18 cellular contexts compared by ENCODE assay signal in genomic region chr2:30315391-30316055, GRCh38.
A peak's percentile ranks its signal among the peaks of the same experiment; 100 is the strongest.
DNase-seq lines count a peak whose midpoint lies in the region; ATAC-seq and TF ChIP-seq lines count a peak whose summit lies in the region.
"Had no signal": no experiment of that assay in that cellular context is flagged by ENCODE, and none has a peak within 500 bp of the region (broad histone marks: within the 10 kb centered on the region; RNA-seq: fewer than 3 reads in every experiment).

No MANE protein-coding gene starts in this region.

- H3K9me3 ChIP-seq in PC-3 (ENCODE audit: low read length) (no peaks in the 10 kb centered on the region), tibial nerve (no peaks in the 10 kb centered on the region)
- H3K9me3 ChIP-seq: A549, body of pancreas, stomach, vagina had no signal

- no peak overlapping the region for H3K4me2 ChIP-seq in PC-3 (ENCODE audit: low read length)
- H3K4me2 ChIP-seq: A549 had no signal

- no peaks in the 10 kb centered on the region for H3F3A ChIP-seq in PC-3 (ENCODE audit: low read length, unreplicated experiment)

- peaks cover 10% of the 10 kb centered on the region for H3K9me3 Mint-ChIP-seq in activated CD4-positive, alpha-beta T cell treated with anti-CD3 and anti-CD28 coated beads, Interleukin-2, amount 10 ng/mL, durations not matched to agents 24 days and 14 days
- no peaks in the 10 kb centered on the region for H3K9me3 Mint-ChIP-seq in activated naive CD8-positive, alpha-beta T cell (ENCODE audit: low read depth)
- peaks cover 1 to 12% (median 8%) of the 10 kb centered on the region in 7 donors for H3K9me3 Mint-ChIP-seq in naive B cell

- H3K79me2 ChIP-seq in PC-3 (ENCODE audit: low read length) = no peaks in the 10 kb centered on the region

- H4K20me1 ChIP-seq in PC-3 (ENCODE audit: low read length) = no peaks in the 10 kb centered on the region

- no peak for TF ChIP-seq EP300 in tibial nerve (IDR thresholded peaks at IDR 0.05)

- POLR2A ChIA-PET in PC-3 (lab: Charles Lee; ENCODE audit: unreplicated experiment) = no interaction called here

- H3K27me3 Mint-ChIP-seq in activated CD4-positive, alpha-beta T cell treated with anti-CD3 and anti-CD28 coated beads, Interleukin-2, amount 10 ng/mL, durations not matched to agents 24 days and 14 days = no peaks in the 10 kb centered on the region
- H3K27me3 Mint-ChIP-seq in activated naive CD8-positive, alpha-beta T cell = no peaks in the 10 kb centered on the region
- no peaks in the 10 kb centered on the region for H3K27me3 Mint-ChIP-seq in naive B cell

- no TSS peak for BruUV-seq in PC-3 (replicated peaks; lab: Mats Ljungman, UMichigan)

- H3K4me3 ChIP-seq in PC-3 (ENCODE audit: low read length) (no peak overlapping the region), tibial nerve (no peak overlapping the region)
- H3K4me3 ChIP-seq: A549, body of pancreas, heart right ventricle, stomach, vagina had no signal

- no peak for TF ChIP-seq POLR2A in tibial nerve (IDR thresholded peaks at IDR 0.05)

- ATAC-seq in PC-3 (no peak), naive B cell (ENCODE audit: low read depth in 2 of 2) (no peak), GM21447 (IDR thresholded peaks at IDR 0.05; ENCODE audit: unreplicated experiment) (no peak)
- ATAC-seq: A549, body of pancreas, heart right ventricle had no signal

- no peak overlapping the region for H2AFZ ChIP-seq in PC-3 (ENCODE audit: low read length)

- H3K4me1 ChIP-seq in PC-3 (ENCODE audit: insufficient read depth, low read length) = 0 out of 2 replicates have a peak, but pooled peaks cover 3% of the 10 kb centered on the region
- H3K4me1 ChIP-seq in tibial nerve = no peaks in the 10 kb centered on the region
- H3K4me1 ChIP-seq: A549, body of pancreas, stomach, vagina had no signal

- H3K4me3 Mint-ChIP-seq in activated CD4-positive, alpha-beta T cell treated with anti-CD3 and anti-CD28 coated beads, Interleukin-2, amount 10 ng/mL, durations not matched to agents 24 days and 14 days = peak overlapping the region; percentile 24
- H3K4me3 Mint-ChIP-seq in activated naive CD8-positive, alpha-beta T cell = peak overlapping the region; percentile 72
- H3K4me3 Mint-ChIP-seq in naive B cell = no peak overlapping the region
- H3K4me3 Mint-ChIP-seq: dendritic cell treated with granulocyte-macrophage colony-stimulating factor and Interleukin-4, amounts not matched to agents 40 ng/mL and 50 ng/mL, for 4 days had no signal

- peak; percentile 74 for DNase-seq in activated CD4-positive, alpha-beta T cell treated with anti-CD3 and anti-CD28 coated beads, Interleukin-2, amount 10 ng/mL, durations not matched to agents 24 days and 14 days
- DNase-seq in activated CD4-positive, alpha-beta T cell treated with anti-CD3 and anti-CD28 coated beads, Interleukin-2, amount 50 U/mL, for 4 hours = no peak
- DNase-seq in PC-3 (peak; percentile 40), naive B cell (no peak), tibial nerve (ENCODE audit: low spot score in 2 of 2) (no peak)
- no peak for DNase-seq in effector CD4-positive, alpha-beta T cell
- DNase-seq: heart right ventricle, IMR-90, NCI-H2081 treated with DMSO at 0.1 percent for 48 hours, retina, stomach had no signal

- H3K27ac ChIP-seq in PC-3 (ENCODE audit: low read length) (no peak overlapping the region), tibial nerve (no peak overlapping the region)
- H3K27ac ChIP-seq: A549, body of pancreas, RWPE1, stomach, vagina had no signal

- no peak overlapping the region for H3K9ac ChIP-seq in PC-3 (ENCODE audit: low read length)

- peaks cover 9% of the 10 kb centered on the region for H3K36me3 Mint-ChIP-seq in activated CD4-positive, alpha-beta T cell treated with anti-CD3 and anti-CD28 coated beads, Interleukin-2, amount 10 ng/mL, durations not matched to agents 24 days and 14 days (ENCODE audit: low read depth)
- H3K36me3 Mint-ChIP-seq in activated naive CD8-positive, alpha-beta T cell = no peaks in the 10 kb centered on the region
- H3K36me3 Mint-ChIP-seq in naive B cell = peaks cover 0 to 11% of the 10 kb centered on the region in 2 donors

- no peaks in the 10 kb centered on the region for H3K36me3 ChIP-seq in PC-3 (ENCODE audit: low read depth, low read length)
- no peaks in the 10 kb centered on the region for H3K36me3 ChIP-seq in tibial nerve
- H3K36me3 ChIP-seq: heart right ventricle, stomach, vagina had no signal

- no peak for TF ChIP-seq CTCF in PC-3 (conservative IDR thresholded peaks at IDR 0.05; ENCODE audit: low read depth, low read length)
- TF ChIP-seq CTCF in tibial nerve (IDR thresholded peaks at IDR 0.05) = no peak

- H3K27ac Mint-ChIP-seq in activated CD4-positive, alpha-beta T cell treated with anti-CD3 and anti-CD28 coated beads, Interleukin-2, amount 10 ng/mL, durations not matched to agents 24 days and 14 days = peak overlapping the region; percentile 92
- peak overlapping the region; percentile 96 for H3K27ac Mint-ChIP-seq in activated naive CD8-positive, alpha-beta T cell
- H3K27ac Mint-ChIP-seq in naive B cell = peak overlapping the region in 4 of 6 donors; percentile 6 to 60 (median 34)
- H3K27ac Mint-ChIP-seq: dendritic cell treated with granulocyte-macrophage colony-stimulating factor and Interleukin-4, amounts not matched to agents 40 ng/mL and 50 ng/mL, for 4 days had no signal

- peaks cover 33% of the 10 kb centered on the region for H3K4me1 Mint-ChIP-seq in activated CD4-positive, alpha-beta T cell treated with anti-CD3 and anti-CD28 coated beads, Interleukin-2, amount 10 ng/mL, durations not matched to agents 24 days and 14 days
- peaks cover 49% of the 10 kb centered on the region for H3K4me1 Mint-ChIP-seq in activated naive CD8-positive, alpha-beta T cell (ENCODE audit: low read depth)
- H3K4me1 Mint-ChIP-seq in naive B cell = peaks cover 30 to 55% (median 50%) of the 10 kb centered on the region in 3 donors

- no peaks in the 10 kb centered on the region for H3K27me3 ChIP-seq in PC-3 (ENCODE audit: low read length)
- no peaks in the 10 kb centered on the region for H3K27me3 ChIP-seq in tibial nerve
- H3K27me3 ChIP-seq: body of pancreas, heart right ventricle, stomach, vagina had no signal

- no peaks in the 10 kb centered on the region for H3K9me2 ChIP-seq in PC-3 (replicated peaks; ENCODE audit: low read length)

- 78 to 80% methylated on average over 3 of the region's 3 CpGs for WGBS in tibial nerve, 2 donors

- intact Hi-C loops in activated CD4-positive, alpha-beta T cell treated with anti-CD3 and anti-CD28 coated beads, Interleukin-2, amount 10 ng/mL, durations not matched to agents 24 days and 14 days (cut with micrococcal nuclease) = loop anchor here (1.0 kb wide), 1 partner anchor 18 kb away; no protein-coding TSS in a partner anchor
- intact Hi-C loops in PC-3 (cut with micrococcal nuclease) = no loop called here

- CTCF ChIA-PET in PC-3 (lab: Charles Lee) = no interaction called here

Comparison
In these comparisons a context has a peak if more than half of its experiments do, and no peak if none do; other contexts are left out.
1. DNase-seq: peak in activated CD4-positive, alpha-beta T cell treated with anti-CD3 and anti-CD28 coated beads, Interleukin-2, amount 10 ng/mL, durations not matched to agents 24 days and 14 days (single experiment) and PC-3 (single experiment); none in activated CD4-positive, alpha-beta T cell treated with anti-CD3 and anti-CD28 coated beads, Interleukin-2, amount 50 U/mL, for 4 hours (0 of 2), naive B cell (single experiment), tibial nerve (0 of 2) and effector CD4-positive, alpha-beta T cell (single experiment).
2. H3K27ac Mint-ChIP-seq: peak in every context shown above with its lines; median percentile 96 in activated naive CD8-positive, alpha-beta T cell; 92 in activated CD4-positive, alpha-beta T cell treated with anti-CD3 and anti-CD28 coated beads, Interleukin-2, amount 10 ng/mL, durations not matched to agents 24 days and 14 days; 34 in naive B cell.
3. H3K4me3 Mint-ChIP-seq: peak in activated CD4-positive, alpha-beta T cell treated with anti-CD3 and anti-CD28 coated beads, Interleukin-2, amount 10 ng/mL, durations not matched to agents 24 days and 14 days (single experiment) and activated naive CD8-positive, alpha-beta T cell (single experiment); none in naive B cell (0 of 8).